1 cellular context compared by ENCODE assay signal in the genomic region with DNA sequence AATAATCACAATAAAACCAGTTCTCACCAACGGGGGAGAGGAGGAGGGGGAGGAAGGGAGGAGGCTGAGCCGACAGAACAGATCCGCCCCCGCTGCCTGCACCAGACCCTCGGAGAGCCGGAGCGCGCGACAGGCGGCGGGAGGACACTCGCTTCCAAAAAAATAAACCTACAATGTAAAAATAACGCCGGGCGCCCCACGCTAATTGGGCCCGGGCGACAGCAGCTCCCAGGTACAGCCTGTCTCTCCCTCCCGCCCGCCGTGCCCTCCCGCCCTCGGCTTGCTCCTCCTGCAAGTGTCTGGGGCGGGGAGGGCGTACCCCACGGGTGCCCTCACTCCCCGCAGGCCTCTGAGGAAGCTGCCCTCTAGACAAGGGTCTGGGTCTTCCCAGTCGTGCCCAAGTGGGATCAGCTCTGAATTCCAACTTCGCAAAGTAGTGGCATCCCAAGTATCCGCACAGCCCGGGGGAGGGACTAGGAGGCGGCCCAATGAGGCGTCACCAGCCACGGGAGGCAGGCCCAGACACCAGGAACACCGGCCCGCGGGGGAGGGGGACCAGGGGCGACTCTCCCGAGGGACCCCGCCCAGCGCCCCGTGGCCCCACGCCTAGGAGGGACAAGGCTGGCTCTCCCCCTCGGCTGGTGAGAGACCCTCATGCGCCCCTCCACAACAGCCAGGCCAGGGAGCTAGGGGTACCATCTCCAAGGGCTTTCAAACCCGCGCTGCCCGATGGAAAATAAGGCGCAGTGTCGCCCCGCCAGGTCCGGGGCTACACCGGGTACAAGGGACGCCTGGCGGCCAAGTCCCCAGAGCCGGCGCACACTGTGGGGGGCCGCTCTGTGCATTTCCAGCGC.
TF ChIP-seq lines count a peak whose summit lies in the region.

No MANE protein-coding gene starts in this region.

TF ChIP-seq in HepG2, 621 proteins besides CTCF, POLR2A, EP300 and RAD21 (continued from another document and continues in another):
- TF ChIP-seq ZNF788 (CRISPR knock-in tag; IDR thresholded peaks at IDR 0.05; ENCODE audit: borderline replicate concordance) (no peak), KAT7 (CRISPR knock-in tag; IDR thresholded peaks at IDR 0.05; ENCODE audit: borderline replicate concordance) (0 out of 2 replicates have a peak, but pooled peaks have one; percentile 20), ZNF503 (CRISPR knock-in tag; IDR thresholded peaks at IDR 0.05) (no peak), ZFX (CRISPR knock-in tag; IDR thresholded peaks at IDR 0.05; ENCODE audit: low read depth) (peak; percentile 57), ZNF674 (CRISPR knock-in tag; IDR thresholded peaks at IDR 0.05; ENCODE audit: low read depth) (peak; percentile 66; the same call in 1 of the 2 replicates), ZNF10 (CRISPR knock-in tag; IDR thresholded peaks at IDR 0.05; ENCODE audit: borderline replicate concordance, low read depth) (no peak), PREB (CRISPR knock-in tag; IDR thresholded peaks at IDR 0.05) (no peak), ATAD3A (CRISPR knock-in tag; IDR thresholded peaks at IDR 0.05) (no peak), KAT8 (CRISPR knock-in tag; IDR thresholded peaks at IDR 0.05) (no peak), ZSCAN9 (CRISPR knock-in tag; IDR thresholded peaks at IDR 0.05; ENCODE audit: borderline replicate concordance) (no peak), FOXA1 (IDR thresholded peaks at IDR 0.05) (no peak), FOXA1 (CRISPR knock-in tag; IDR thresholded peaks at IDR 0.05) (no peak), DPF2 (CRISPR knock-in tag; IDR thresholded peaks at IDR 0.05; ENCODE audit: borderline replicate concordance, low read depth) (no peak), ZFP36L2 (CRISPR knock-in tag; IDR thresholded peaks at IDR 0.05) (no peak), ISX (CRISPR knock-in tag; conservative IDR thresholded peaks at IDR 0.05) (no peak), ZNF256 (CRISPR knock-in tag; conservative IDR thresholded peaks at IDR 0.05) (no peak), ZNF501 (CRISPR knock-in tag; IDR thresholded peaks at IDR 0.05) (0 out of 2 replicates have a peak, but pooled peaks have one; percentile 41), FOXA3 (CRISPR knock-in tag; IDR thresholded peaks at IDR 0.05) (peak; percentile 12; the same call in 1 of the 2 replicates), ZNF136 (CRISPR knock-in tag; IDR thresholded peaks at IDR 0.05; ENCODE audit: low read depth) (no peak), KLF15 (CRISPR knock-in tag; IDR thresholded peaks at IDR 0.05; ENCODE audit: borderline replicate concordance) (no peak), NPAS2 (CRISPR knock-in tag; IDR thresholded peaks at IDR 0.05; ENCODE audit: borderline replicate concordance) (no peak), RELA (CRISPR knock-in tag; IDR thresholded peaks at IDR 0.05) (no peak), CENPX (CRISPR knock-in tag; IDR thresholded peaks at IDR 0.05) (no peak), KDM2A (CRISPR knock-in tag; IDR thresholded peaks at IDR 0.05; ENCODE audit: borderline replicate concordance, low read depth) (peak; percentile 19), SIX1 (CRISPR knock-in tag; IDR thresholded peaks at IDR 0.05; ENCODE audit: borderline replicate concordance) (no peak), HMG20A (CRISPR knock-in tag; IDR thresholded peaks at IDR 0.05; ENCODE audit: borderline replicate concordance) (no peak), ZNF780A (CRISPR knock-in tag; IDR thresholded peaks at IDR 0.05) (no peak), ZNF761 (CRISPR knock-in tag; conservative IDR thresholded peaks at IDR 0.05) (no peak), SMC3 (IDR thresholded peaks at IDR 0.05; ENCODE audit: low read length) (no peak), ZNF530 (CRISPR knock-in tag; IDR thresholded peaks at IDR 0.05; ENCODE audit: low read depth) (no peak)
- TF ChIP-seq, protein P1, sequence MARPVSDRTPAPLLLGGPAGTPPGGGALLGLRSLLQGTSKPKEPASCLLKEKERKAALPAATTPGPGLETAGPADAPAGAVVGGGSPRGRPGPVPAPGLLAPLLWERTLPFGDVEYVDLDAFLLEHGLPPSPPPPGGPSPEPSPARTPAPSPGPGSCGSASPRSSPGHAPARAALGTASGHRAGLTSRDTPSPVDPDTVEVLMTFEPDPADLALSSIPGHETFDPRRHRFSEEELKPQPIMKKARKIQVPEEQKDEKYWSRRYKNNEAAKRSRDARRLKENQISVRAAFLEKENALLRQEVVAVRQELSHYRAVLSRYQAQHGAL (CRISPR knock-in tag; IDR thresholded peaks at IDR 0.05; ENCODE audit: not compliant biosample characterization), result no peak
- TF ChIP-seq, protein P2, sequence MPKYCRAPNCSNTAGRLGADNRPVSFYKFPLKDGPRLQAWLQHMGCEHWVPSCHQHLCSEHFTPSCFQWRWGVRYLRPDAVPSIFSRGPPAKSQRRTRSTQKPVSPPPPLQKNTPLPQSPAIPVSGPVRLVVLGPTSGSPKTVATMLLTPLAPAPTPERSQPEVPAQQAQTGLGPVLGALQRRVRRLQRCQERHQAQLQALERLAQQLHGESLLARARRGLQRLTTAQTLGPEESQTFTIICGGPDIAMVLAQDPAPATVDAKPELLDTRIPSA (CRISPR knock-in tag; IDR thresholded peaks at IDR 0.05; ENCODE audit: borderline replicate concordance), result no peak
- TF ChIP-seq, protein P3, sequence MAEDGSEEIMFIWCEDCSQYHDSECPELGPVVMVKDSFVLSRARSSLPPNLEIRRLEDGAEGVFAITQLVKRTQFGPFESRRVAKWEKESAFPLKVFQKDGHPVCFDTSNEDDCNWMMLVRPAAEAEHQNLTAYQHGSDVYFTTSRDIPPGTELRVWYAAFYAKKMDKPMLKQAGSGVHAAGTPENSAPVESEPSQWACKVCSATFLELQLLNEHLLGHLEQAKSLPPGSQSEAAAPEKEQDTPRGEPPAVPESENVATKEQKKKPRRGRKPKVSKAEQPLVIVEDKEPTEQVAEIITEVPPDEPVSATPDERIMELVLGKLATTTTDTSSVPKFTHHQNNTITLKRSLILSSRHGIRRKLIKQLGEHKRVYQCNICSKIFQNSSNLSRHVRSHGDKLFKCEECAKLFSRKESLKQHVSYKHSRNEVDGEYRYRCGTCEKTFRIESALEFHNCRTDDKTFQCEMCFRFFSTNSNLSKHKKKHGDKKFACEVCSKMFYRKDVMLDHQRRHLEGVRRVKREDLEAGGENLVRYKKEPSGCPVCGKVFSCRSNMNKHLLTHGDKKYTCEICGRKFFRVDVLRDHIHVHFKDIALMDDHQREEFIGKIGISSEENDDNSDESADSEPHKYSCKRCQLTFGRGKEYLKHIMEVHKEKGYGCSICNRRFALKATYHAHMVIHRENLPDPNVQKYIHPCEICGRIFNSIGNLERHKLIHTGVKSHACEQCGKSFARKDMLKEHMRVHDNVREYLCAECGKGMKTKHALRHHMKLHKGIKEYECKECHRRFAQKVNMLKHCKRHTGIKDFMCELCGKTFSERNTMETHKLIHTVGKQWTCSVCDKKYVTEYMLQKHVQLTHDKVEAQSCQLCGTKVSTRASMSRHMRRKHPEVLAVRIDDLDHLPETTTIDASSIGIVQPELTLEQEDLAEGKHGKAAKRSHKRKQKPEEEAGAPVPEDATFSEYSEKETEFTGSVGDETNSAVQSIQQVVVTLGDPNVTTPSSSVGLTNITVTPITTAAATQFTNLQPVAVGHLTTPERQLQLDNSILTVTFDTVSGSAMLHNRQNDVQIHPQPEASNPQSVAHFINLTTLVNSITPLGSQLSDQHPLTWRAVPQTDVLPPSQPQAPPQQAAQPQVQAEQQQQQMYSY (CRISPR knock-in tag; IDR thresholded peaks at IDR 0.05), result no peak
- TF ChIP-seq, protein P4, sequence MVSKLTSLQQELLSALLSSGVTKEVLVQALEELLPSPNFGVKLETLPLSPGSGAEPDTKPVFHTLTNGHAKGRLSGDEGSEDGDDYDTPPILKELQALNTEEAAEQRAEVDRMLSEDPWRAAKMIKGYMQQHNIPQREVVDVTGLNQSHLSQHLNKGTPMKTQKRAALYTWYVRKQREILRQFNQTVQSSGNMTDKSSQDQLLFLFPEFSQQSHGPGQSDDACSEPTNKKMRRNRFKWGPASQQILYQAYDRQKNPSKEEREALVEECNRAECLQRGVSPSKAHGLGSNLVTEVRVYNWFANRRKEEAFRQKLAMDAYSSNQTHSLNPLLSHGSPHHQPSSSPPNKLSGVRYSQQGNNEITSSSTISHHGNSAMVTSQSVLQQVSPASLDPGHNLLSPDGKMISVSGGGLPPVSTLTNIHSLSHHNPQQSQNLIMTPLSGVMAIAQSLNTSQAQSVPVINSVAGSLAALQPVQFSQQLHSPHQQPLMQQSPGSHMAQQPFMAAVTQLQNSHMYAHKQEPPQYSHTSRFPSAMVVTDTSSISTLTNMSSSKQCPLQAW (CRISPR knock-in tag; IDR thresholded peaks at IDR 0.05), result peak; percentile 50; the same call in 1 of the 2 replicates
- TF ChIP-seq, protein P5, sequence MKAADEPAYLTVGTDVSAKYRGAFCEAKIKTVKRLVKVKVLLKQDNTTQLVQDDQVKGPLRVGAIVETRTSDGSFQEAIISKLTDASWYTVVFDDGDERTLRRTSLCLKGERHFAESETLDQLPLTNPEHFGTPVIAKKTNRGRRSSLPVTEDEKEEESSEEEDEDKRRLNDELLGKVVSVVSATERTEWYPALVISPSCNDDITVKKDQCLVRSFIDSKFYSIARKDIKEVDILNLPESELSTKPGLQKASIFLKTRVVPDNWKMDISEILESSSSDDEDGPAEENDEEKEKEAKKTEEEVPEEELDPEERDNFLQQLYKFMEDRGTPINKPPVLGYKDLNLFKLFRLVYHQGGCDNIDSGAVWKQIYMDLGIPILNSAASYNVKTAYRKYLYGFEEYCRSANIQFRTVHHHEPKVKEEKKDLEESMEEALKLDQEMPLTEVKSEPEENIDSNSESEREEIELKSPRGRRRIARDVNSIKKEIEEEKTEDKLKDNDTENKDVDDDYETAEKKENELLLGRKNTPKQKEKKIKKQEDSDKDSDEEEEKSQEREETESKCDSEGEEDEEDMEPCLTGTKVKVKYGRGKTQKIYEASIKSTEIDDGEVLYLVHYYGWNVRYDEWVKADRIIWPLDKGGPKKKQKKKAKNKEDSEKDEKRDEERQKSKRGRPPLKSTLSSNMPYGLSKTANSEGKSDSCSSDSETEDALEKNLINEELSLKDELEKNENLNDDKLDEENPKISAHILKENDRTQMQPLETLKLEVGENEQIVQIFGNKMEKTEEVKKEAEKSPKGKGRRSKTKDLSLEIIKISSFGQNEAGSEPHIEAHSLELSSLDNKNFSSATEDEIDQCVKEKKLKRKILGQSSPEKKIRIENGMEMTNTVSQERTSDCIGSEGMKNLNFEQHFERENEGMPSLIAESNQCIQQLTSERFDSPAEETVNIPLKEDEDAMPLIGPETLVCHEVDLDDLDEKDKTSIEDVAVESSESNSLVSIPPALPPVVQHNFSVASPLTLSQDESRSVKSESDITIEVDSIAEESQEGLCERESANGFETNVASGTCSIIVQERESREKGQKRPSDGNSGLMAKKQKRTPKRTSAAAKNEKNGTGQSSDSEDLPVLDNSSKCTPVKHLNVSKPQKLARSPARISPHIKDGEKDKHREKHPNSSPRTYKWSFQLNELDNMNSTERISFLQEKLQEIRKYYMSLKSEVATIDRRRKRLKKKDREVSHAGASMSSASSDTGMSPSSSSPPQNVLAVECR (CRISPR knock-in tag; IDR thresholded peaks at IDR 0.05; ENCODE audit: borderline replicate concordance), result peak; percentile 62; the same call in 1 of the 2 replicates
- TF ChIP-seq, protein P6, sequence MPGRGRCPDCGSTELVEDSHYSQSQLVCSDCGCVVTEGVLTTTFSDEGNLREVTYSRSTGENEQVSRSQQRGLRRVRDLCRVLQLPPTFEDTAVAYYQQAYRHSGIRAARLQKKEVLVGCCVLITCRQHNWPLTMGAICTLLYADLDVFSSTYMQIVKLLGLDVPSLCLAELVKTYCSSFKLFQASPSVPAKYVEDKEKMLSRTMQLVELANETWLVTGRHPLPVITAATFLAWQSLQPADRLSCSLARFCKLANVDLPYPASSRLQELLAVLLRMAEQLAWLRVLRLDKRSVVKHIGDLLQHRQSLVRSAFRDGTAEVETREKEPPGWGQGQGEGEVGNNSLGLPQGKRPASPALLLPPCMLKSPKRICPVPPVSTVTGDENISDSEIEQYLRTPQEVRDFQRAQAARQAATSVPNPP (CRISPR knock-in tag; IDR thresholded peaks at IDR 0.05), result 0 out of 2 replicates have a peak, but pooled peaks have one; percentile 49
- TF ChIP-seq, protein P7, sequence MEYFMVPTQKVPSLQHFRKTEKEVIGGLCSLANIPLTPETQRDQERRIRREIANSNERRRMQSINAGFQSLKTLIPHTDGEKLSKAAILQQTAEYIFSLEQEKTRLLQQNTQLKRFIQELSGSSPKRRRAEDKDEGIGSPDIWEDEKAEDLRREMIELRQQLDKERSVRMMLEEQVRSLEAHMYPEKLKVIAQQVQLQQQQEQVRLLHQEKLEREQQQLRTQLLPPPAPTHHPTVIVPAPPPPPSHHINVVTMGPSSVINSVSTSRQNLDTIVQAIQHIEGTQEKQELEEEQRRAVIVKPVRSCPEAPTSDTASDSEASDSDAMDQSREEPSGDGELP (IDR thresholded peaks at IDR 0.05; ENCODE audit: borderline replicate concordance, low read depth), result no peak
